ENCODE assay signal across 21 cellular contexts in the genomic region with DNA sequence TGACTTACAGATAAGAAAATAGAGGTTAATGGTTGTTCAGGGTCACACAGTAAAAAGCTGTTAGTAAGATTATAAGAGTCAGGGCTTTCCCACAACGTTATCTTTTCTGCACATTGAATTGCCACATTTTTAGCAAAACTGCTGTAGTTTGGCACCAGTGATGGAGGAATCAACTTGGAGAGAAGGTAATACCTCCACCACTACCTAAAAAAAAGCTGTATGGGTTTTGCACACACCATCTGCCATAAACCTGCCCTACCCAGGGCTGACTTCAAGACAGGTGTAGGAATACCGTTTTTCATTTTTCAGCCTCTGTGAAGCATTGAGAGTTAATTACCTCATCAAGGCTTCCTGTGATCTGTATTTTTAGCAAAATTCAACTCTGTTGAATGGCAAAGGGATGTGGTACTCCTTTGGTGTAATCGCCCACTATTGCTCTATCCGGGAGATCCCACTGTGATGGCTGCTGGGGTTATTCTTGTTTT. TPM values are rescaled to one million over a fixed set of nuclear protein-coding genes. Genes with fewer than 3 reads are reported as not detected.
DNase-seq lines count a peak whose midpoint lies in the region; ATAC-seq, FAIRE-seq and TF ChIP-seq lines count a peak whose summit lies in the region.
"Had no signal": no experiment of that assay in that cellular context is flagged by ENCODE, and none has a peak within 500 bp of the region (broad histone marks: within the 10 kb centered on the region; RNA-seq: fewer than 3 reads in every experiment).

No MANE protein-coding gene starts in this region.

- POLR2A ChIA-PET in HepG2 (lab: Yijun Ruan, JAX): interaction anchor here (5.6 kb wide), 1 partner anchor 25 kb away, joined by 55 read pairs; no protein-coding TSS in a partner anchor

- H3K27ac ChIP-seq in HepG2 (ENCODE audit: extremely low read length, insufficient read depth, low read length) (no peak overlapping the region), right lobe of liver (no peak overlapping the region), hepatocyte (no peak overlapping the region), psoas muscle (no peak overlapping the region)
- H3K27ac ChIP-seq: BLaER1 treated with 17β-estradiol and CSF1 and Interleukin-3, amounts not matched to agents 10 nM and 100 nM; GM23248 had no signal

- no peaks in the 10 kb centered on the region for H3K36me3 ChIP-seq in HepG2 (replicated peaks in 1 of 2; ENCODE audit: control insufficient read depth in 1 of 2, insufficient read depth in 2 of 2, low read length in 2 of 2)
- H3K36me3 ChIP-seq in right lobe of liver: no peaks in the 10 kb centered on the region
- no peaks in the 10 kb centered on the region for H3K36me3 ChIP-seq in hepatocyte (replicated peaks; ENCODE audit: insufficient read depth, low read depth)
- H3K36me3 ChIP-seq in psoas muscle (ENCODE audit: insufficient read depth in 1 of 2, low read depth in 1 of 2): no peaks in the 10 kb centered on the region
- H3K36me3 ChIP-seq: BLaER1 treated with 17β-estradiol and CSF1 and Interleukin-3, amounts not matched to agents 10 nM and 100 nM; HAP-1 had no signal

- DNase-seq in HepG2 (ENCODE audit: low spot score): no peak
- DNase-seq in right lobe of liver: no peak
- DNase-seq in NCI-H2171 (lab: John Stamatoyannopoulos, UW): peak; percentile 36
- DNase-seq in hepatocyte (ENCODE audit: low spot score): no peak
- no peak for DNase-seq in psoas muscle
- no peak for DNase-seq in A172 (ENCODE audit: low spot score)
- DNase-seq: 8988T; Calu3; CD8-positive, alpha-beta T cell; DMS 273 treated with DMSO at 0.1 percent for 48 hours; DMS53; DND-41; EL; GM23248 had no signal

- H3K4me1 ChIP-seq in HepG2 (ENCODE audit: insufficient read depth, low read length) (peaks cover 52% of the 10 kb centered on the region), right lobe of liver (peaks cover 0 to 39% (median 15%) of the 10 kb centered on the region in 4 donors), hepatocyte (ENCODE audit: insufficient read depth) (no peaks in the 10 kb centered on the region), psoas muscle (peaks cover 17% of the 10 kb centered on the region)

- TF ChIP-seq POLR2A in HepG2 (IDR thresholded peaks at IDR 0.05; ENCODE audit: insufficient read depth in 1 of 2, low read depth in 2 of 2, low read length in 2 of 2) (no peak), right lobe of liver (IDR thresholded peaks at IDR 0.05) (no peak)

- H3K79me2 ChIP-seq in HepG2 (ENCODE audit: insufficient read depth, low read length) (peaks cover 52% of the 10 kb centered on the region), hepatocyte (peaks cover 37% of the 10 kb centered on the region)

- H4K20me1 ChIP-seq in HepG2 (ENCODE audit: insufficient read depth, low read length) (peaks cover 30% of the 10 kb centered on the region), hepatocyte (ENCODE audit: insufficient read depth, poor library complexity, severe bottlenecking) (no peaks in the 10 kb centered on the region)
- H4K20me1 ChIP-seq: BLaER1 treated with 17β-estradiol and CSF1 and Interleukin-3, amounts not matched to agents 10 nM and 100 nM had no signal

- in situ Hi-C loops in HepG2 (cut with HindIII; ENCODE audit: extremely low pct_ligation_motif_present, low pct_unique_long_range_greater_than_20kb): loop anchor here (5.0 kb wide), 1 partner anchor 43 kb away; no protein-coding TSS in a partner anchor

- no peak overlapping the region for H3K9ac ChIP-seq in HepG2 (ENCODE audit: insufficient read depth, low read depth, low read length)
- H3K9ac ChIP-seq: BLaER1 treated with 17β-estradiol and CSF1 and Interleukin-3, amounts not matched to agents 10 nM and 100 nM; GM23248 had no signal

- CTCF ChIA-PET in HepG2 (lab: Yijun Ruan, JAX; ENCODE audit: low intra/inter-chr PET ratio, low total read pairs): no interaction called here

- H3K9me3 ChIP-seq in HepG2 (ENCODE audit: low read length) (no peaks in the 10 kb centered on the region), right lobe of liver (no peaks in the 10 kb centered on the region), hepatocyte (ENCODE audit: low read depth) (no peaks in the 10 kb centered on the region), psoas muscle (no peaks in the 10 kb centered on the region)
- H3K9me3 ChIP-seq: HAP-1 had no signal

- TF ChIP-seq RAD21 in HepG2 (CRISPR knock-in tag; IDR thresholded peaks at IDR 0.05): no peak

- no peak overlapping the region for H3K4me2 ChIP-seq in HepG2 (ENCODE audit: low read depth, low read length)
- H3K4me2 ChIP-seq in hepatocyte: peak overlapping the region; percentile 85
- H3K4me2 ChIP-seq: BLaER1 treated with 17β-estradiol and CSF1 and Interleukin-3, amounts not matched to agents 10 nM and 100 nM had no signal

- TF ChIP-seq CTCF in HepG2 (CRISPR knock-in tag; IDR thresholded peaks at IDR 0.05): no peak
- TF ChIP-seq CTCF in right lobe of liver (IDR thresholded peaks at IDR 0.05): no peak
- TF ChIP-seq CTCF in hepatocyte (IDR thresholded peaks at IDR 0.05; ENCODE audit: poor library complexity): no peak
- no peak for TF ChIP-seq CTCF in psoas muscle (IDR thresholded peaks at IDR 0.05)

- FAIRE-seq in HepG2 (lab: Jason Lieb, UNC): no peak
- FAIRE-seq: GM12892, GM18507, HTR-8/SVneo had no signal

- H2AFZ ChIP-seq in HepG2 (ENCODE audit: low read length): no peak overlapping the region
- no peak overlapping the region for H2AFZ ChIP-seq in hepatocyte
- H2AFZ ChIP-seq: GM23248 had no signal

- H3K27me3 ChIP-seq in HepG2 (ENCODE audit: control insufficient read depth in 1 of 2, insufficient read depth in 2 of 2, low read length in 2 of 2): no peaks in the 10 kb centered on the region
- H3K27me3 ChIP-seq in right lobe of liver: no peaks in the 10 kb centered on the region
- H3K27me3 ChIP-seq in hepatocyte: no peaks in the 10 kb centered on the region
- H3K27me3 ChIP-seq in psoas muscle (ENCODE audit: insufficient read depth in 3 of 3, low read length in 2 of 3): no peaks in the 10 kb centered on the region

- no peaks in the 10 kb centered on the region for H3K9me2 ChIP-seq in hepatocyte (replicated peaks; ENCODE audit: insufficient read depth)

- H3K4me3 ChIP-seq in HepG2 (replicated peaks in 1 of 3; ENCODE audit: insufficient read depth in 1 of 3, low read depth in 2 of 3, low read length in 3 of 3) (no peak overlapping the region), right lobe of liver (no peak overlapping the region), hepatocyte (no peak overlapping the region), psoas muscle (no peak overlapping the region)
- H3K4me3 ChIP-seq: BLaER1 treated with 17β-estradiol and CSF1 and Interleukin-3, amounts not matched to agents 10 nM and 100 nM; GM23248; HAP-1 had no signal

- TF ChIP-seq EP300 in HepG2 (IDR thresholded peaks at IDR 0.05; ENCODE audit: low read depth in 2 of 2, low read length in 2 of 2) (no peak), HepG2 (CRISPR knock-in tag; IDR thresholded peaks at IDR 0.05; ENCODE audit: borderline replicate concordance) (no peak)

- no TSS peak for BruUV-seq in HepG2 (replicated peaks; lab: Mats Ljungman, UMichigan)

- intact Hi-C loops in HepG2 (cut with micrococcal nuclease; ENCODE audit: unreplicated experiment) (no loop called here), right lobe of liver (cut with DNase I) (no loop called here), psoas muscle (cut with DNase I) (loop anchor here in 1 of 2 donors (5.0 kb wide), 1 partner anchor 57 kb away; no protein-coding TSS in a partner anchor)

- ATAC-seq in HepG2 (no peak), right lobe of liver (no peak), psoas muscle (no peak), HG03432 (IDR thresholded peaks at IDR 0.05; ENCODE audit: unreplicated experiment) (no peak)
- ATAC-seq: CD8-positive, alpha-beta T cell had no signal

- WGBS in HepG2 (ENCODE audit: low lambda C conversion rate): 91% methylated on average over 4 of the region's 4 CpGs
- WGBS in right lobe of liver (ENCODE audit: insufficient coverage, low coverage, low lambda C conversion rate, missing lambda C conversion rate): 70% methylated on average over 3 of the region's 4 CpGs
- 66% methylated on average over 4 of the region's 4 CpGs for WGBS in hepatocyte (ENCODE audit: low lambda C conversion rate, missing lambda C conversion rate)
- WGBS in psoas muscle, 3 donors: 73 to 78% (median 75%) methylated on average over 4 of the region's 4 CpGs

RNA-seq across cellular contexts. Expression of a gene that starts 5.0 kb away (rescaled TPM):
- total RNA-seq in HepG2 (2016; rRNA removed; fragmentation: Illumina TruSeq; extraction: Trizol) (22.5 and 24.7 TPM in 2 replicates), right lobe of liver (10 to 100 TPM; 13.0 to 55.1 (median 34.4) TPM), hepatocyte (26.2 and 26.5 TPM in 2 replicates), psoas muscle (1 to 10 TPM in 2 of 4 donors, under 1 TPM in 2; 0.75 to 1.1 (median 0.93) TPM)
- 2.8 and 3.4 TPM in 2 replicates for total RNA-seq in HepG2 (2016; cell fraction: cytosol; rRNA removed; fragmentation: Illumina TruSeq; extraction: Trizol; ENCODE audit: low read depth)
- 23.3 TPM in 2 replicates for total RNA-seq in HepG2 (2016; cell fraction: insoluble cytoplasmic fraction; rRNA removed; fragmentation: Illumina TruSeq; extraction: Trizol)
- 18.1 and 21.3 TPM in 2 replicates for total RNA-seq in HepG2 (2016; cell fraction: membrane; rRNA removed; fragmentation: Illumina TruSeq; extraction: Trizol)
- 15.8 TPM in 2 replicates for total RNA-seq in HepG2 (2016; cell fraction: nucleus; rRNA removed; fragmentation: Illumina TruSeq; extraction: Trizol)
- polyA plus RNA-seq in HepG2 (2011; rRNA removed) (21.2 and 21.4 TPM in 2 replicates), hepatocyte (14.0 and 18.8 TPM in 2 replicates), psoas muscle (1 to 10 TPM in 1 of 3 donors, under 1 TPM in 2; 0.56 to 3.4 (median 0.99) TPM)
- polyA plus RNA-seq in HepG2 (2011; cell fraction: cytosol; rRNA removed): 16.7 and 19.2 TPM in 2 replicates
- 9.7 and 10.8 TPM in 2 replicates for polyA plus RNA-seq in HepG2 (2011; cell fraction: nucleus; rRNA removed)
- 35.4 and 36.3 TPM in 2 replicates for polyA plus RNA-seq in HepG2 (2012)
- 2.6 and 2.8 TPM in 2 replicates for polyA plus RNA-seq in HepG2 (2016; cell fraction: cytosol; fragmentation: Illumina TruSeq; extraction: Trizol; ENCODE audit: low read depth)
- 30.8 and 30.9 TPM in 2 replicates for polyA plus RNA-seq in HepG2 (2016; cell fraction: insoluble cytoplasmic fraction; fragmentation: Illumina TruSeq; extraction: Trizol; ENCODE audit: low read depth)
- polyA plus RNA-seq in HepG2 (2016; cell fraction: membrane; fragmentation: Illumina TruSeq; extraction: Trizol; ENCODE audit: low read depth): 12.6 and 14.5 TPM in 2 replicates
- 25.4 and 26.3 TPM in 2 replicates for polyA plus RNA-seq in HepG2 (2016; cell fraction: nucleus; fragmentation: Illumina TruSeq; extraction: Trizol; ENCODE audit: insufficient read depth, low read depth)
- polyA minus RNA-seq in HepG2 (2011; rRNA and poly(A)+ RNA removed; ENCODE audit: low replicate concordance): 8.3 and 28.5 TPM in 2 replicates
- polyA minus RNA-seq in HepG2 (2011; cell fraction: cytosol; rRNA and poly(A)+ RNA removed): 31.9 and 34.1 TPM in 2 replicates
- 15.5 and 17.7 TPM in 2 replicates for polyA minus RNA-seq in HepG2 (2011; cell fraction: nucleus; rRNA and poly(A)+ RNA removed)
- 15.1 and 17.5 TPM in 2 replicates for total RNA-seq in A172 (2014; rRNA removed; shearing (Covaris generic))

RNA-seq across cellular contexts. Expression of a gene that starts 5.4 kb away (rescaled TPM):
- 67.5 and 99.8 TPM in 2 replicates for total RNA-seq in HepG2 (2016; rRNA removed; fragmentation: Illumina TruSeq; extraction: Trizol)
- 127 and 147 TPM in 2 replicates for total RNA-seq in HepG2 (2016; cell fraction: cytosol; rRNA removed; fragmentation: Illumina TruSeq; extraction: Trizol; ENCODE audit: low read depth)
- total RNA-seq in HepG2 (2016; cell fraction: insoluble cytoplasmic fraction; rRNA removed; fragmentation: Illumina TruSeq; extraction: Trizol): 68.9 and 96.4 TPM in 2 replicates
- 82.3 and 91.0 TPM in 2 replicates for total RNA-seq in HepG2 (2016; cell fraction: membrane; rRNA removed; fragmentation: Illumina TruSeq; extraction: Trizol)
- 59.8 and 61.0 TPM in 2 replicates for total RNA-seq in HepG2 (2016; cell fraction: nucleus; rRNA removed; fragmentation: Illumina TruSeq; extraction: Trizol)
- polyA plus RNA-seq in HepG2 (2011; rRNA removed): 40.3 and 45.8 TPM in 2 replicates
- 21.7 and 32.6 TPM in 2 replicates for polyA plus RNA-seq in HepG2 (2011; cell fraction: cytosol; rRNA removed)
- 33.2 and 41.7 TPM in 2 replicates for polyA plus RNA-seq in HepG2 (2011; cell fraction: nucleus; rRNA removed)
- 73.2 and 109 TPM in 2 replicates for polyA plus RNA-seq in HepG2 (2012)
- 13.9 and 14.1 TPM in 2 replicates for polyA plus RNA-seq in HepG2 (2016; cell fraction: cytosol; fragmentation: Illumina TruSeq; extraction: Trizol; ENCODE audit: low read depth)
- polyA plus RNA-seq in HepG2 (2016; cell fraction: insoluble cytoplasmic fraction; fragmentation: Illumina TruSeq; extraction: Trizol; ENCODE audit: low read depth): 101 and 102 TPM in 2 replicates
- polyA plus RNA-seq in HepG2 (2016; cell fraction: membrane; fragmentation: Illumina TruSeq; extraction: Trizol; ENCODE audit: low read depth): 27.0 and 27.3 TPM in 2 replicates
- 55.0 TPM in 2 replicates for polyA plus RNA-seq in HepG2 (2016; cell fraction: nucleus; fragmentation: Illumina TruSeq; extraction: Trizol; ENCODE audit: insufficient read depth, low read depth)
- 19.0 and 33.7 TPM in 2 replicates for polyA minus RNA-seq in HepG2 (2011; rRNA and poly(A)+ RNA removed; ENCODE audit: low replicate concordance)
- polyA minus RNA-seq in HepG2 (2011; cell fraction: cytosol; rRNA and poly(A)+ RNA removed): 67.6 and 75.0 TPM in 2 replicates
- 90.5 and 106 TPM in 2 replicates for polyA minus RNA-seq in HepG2 (2011; cell fraction: nucleus; rRNA and poly(A)+ RNA removed)
- total RNA-seq in right lobe of liver: 10 to 100 TPM; 34.6 to 52.8 (median 40.8) TPM
- 49.3 and 58.7 TPM in 2 replicates for total RNA-seq in hepatocyte
- polyA plus RNA-seq in hepatocyte: 35.7 and 38.7 TPM in 2 replicates
- 10 to 100 TPM; 26.6 to 39.8 (median 35.4) TPM for total RNA-seq in psoas muscle
- polyA plus RNA-seq in psoas muscle: 10 to 100 TPM; 20.6 to 32.6 (median 26.3) TPM
- total RNA-seq in A172 (2014; rRNA removed; shearing (Covaris generic)): 102 and 149 TPM in 2 replicates
- total RNA-seq: B cell had no signal
